Comparison of ENCODE assay signal across 7 cellular contexts in the genomic region with DNA sequence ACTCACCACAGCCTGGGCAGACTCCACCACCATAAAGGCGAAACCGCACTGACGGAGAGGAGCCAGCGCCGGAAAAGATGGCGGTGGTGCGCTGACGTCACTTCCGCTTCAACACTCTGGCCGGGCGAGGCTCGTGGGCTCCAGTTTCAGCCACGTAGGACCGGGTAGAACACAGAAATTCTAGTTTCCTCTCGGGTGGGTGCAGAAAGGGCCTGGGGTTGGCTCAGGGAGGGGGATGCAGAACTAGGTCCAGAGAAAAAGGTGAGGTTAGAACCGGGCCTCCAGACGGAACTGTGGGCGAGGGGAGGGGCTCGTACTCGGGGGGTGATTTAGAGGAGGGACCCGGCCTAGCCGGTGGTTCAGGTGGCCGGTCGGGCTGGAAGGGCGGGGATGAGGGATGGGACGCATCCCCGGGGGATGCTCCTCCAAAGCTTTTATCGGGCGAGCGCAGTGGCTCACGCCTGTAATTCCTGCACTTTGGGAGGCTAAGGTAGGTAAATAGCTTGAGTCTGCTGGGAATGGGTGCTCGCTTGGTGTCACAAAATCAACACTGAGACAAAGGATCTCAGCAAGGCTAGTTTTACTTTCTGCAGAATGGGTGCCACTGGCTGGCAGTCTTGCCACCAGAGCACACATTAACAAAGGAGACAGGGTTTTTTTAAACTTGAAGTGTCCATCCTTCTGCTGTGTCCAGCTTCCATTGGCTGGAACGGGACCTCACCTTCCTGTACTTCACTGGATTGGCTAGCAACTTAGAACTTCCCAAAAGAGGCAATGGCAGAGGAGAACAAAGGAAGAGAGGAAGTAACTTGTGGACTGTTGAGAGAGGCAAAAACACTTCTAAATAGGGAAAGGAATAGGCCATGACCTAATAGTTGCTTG. TPM values are rescaled to one million over a fixed set of nuclear protein-coding genes. Genes with fewer than 3 reads are reported as not detected.
DNase-seq lines count a peak whose midpoint lies in the region; ATAC-seq and TF ChIP-seq lines count a peak whose summit lies in the region.

TSS of gene ZNF561 (minus strand) at position 77 of the 882 bp plus-strand sequence. CDS start 1,776 bp downstream, outside the sequence.

- H4K20me1 ChIP-seq in mammary epithelial cell (ENCODE audit: insufficient read depth, low read length) = no peaks in the 10 kb centered on the region
- peaks cover 3% of the 10 kb centered on the region for H4K20me1 ChIP-seq in smooth muscle cell (ENCODE audit: low read depth)

- WGBS in mammary epithelial cell (ENCODE audit: low coverage, missing lambda C conversion rate) = 6% methylated on average over 16 of the region's 33 CpGs
- under 1% methylated on average over 30 of the region's 33 CpGs for WGBS in smooth muscle cell (ENCODE audit: low lambda C conversion rate)

- TSS peak; percentile 81 for BruUV-seq in mammary epithelial cell (replicated peaks; lab: Mats Ljungman, UMichigan)

- TF ChIP-seq CTCF in WI38 (IDR thresholded peaks at IDR 0.05; ENCODE audit: low read depth, low read length) = no peak
- TF ChIP-seq CTCF in mammary epithelial cell (conservative IDR thresholded peaks at IDR 0.05 in 1 of 2, IDR thresholded peaks at IDR 0.05 in 1 of 2; ENCODE audit: extremely low read depth in 1 of 2, insufficient read depth in 1 of 2, low read depth in 1 of 2, low read length in 2 of 2) = no peak
- TF ChIP-seq CTCF in smooth muscle cell (IDR thresholded peaks at IDR 0.05; ENCODE audit: borderline replicate concordance, insufficient read depth, poor library complexity, severe bottlenecking) = no peak

- peaks cover 8% of the 10 kb centered on the region for H3F3A ChIP-seq in smooth muscle cell (ENCODE audit: low read depth)

- intact Hi-C loops in mammary epithelial cell (cut with micrococcal nuclease) = loop anchor here (1.0 to 10.0 kb wide), 5 partner anchors 35 to 485 kb away; no protein-coding TSS in a partner anchor

- peak within 1 kb of the TSS; percentile 77 for H3K27ac ChIP-seq in mammary epithelial cell (ENCODE audit: insufficient read depth, low read depth, low read length)
- peak within 1 kb of the TSS; percentile 96 for H3K27ac ChIP-seq in smooth muscle cell (ENCODE audit: low read depth)

- H3K4me1 ChIP-seq in mammary epithelial cell (ENCODE audit: insufficient read depth, low read length) = peaks cover 21% of the 10 kb centered on the region
- peaks cover 19% of the 10 kb centered on the region for H3K4me1 ChIP-seq in smooth muscle cell (ENCODE audit: low read depth)

- H3K27me3 ChIP-seq in mammary epithelial cell (ENCODE audit: insufficient read depth, low read length) (no peaks in the 10 kb centered on the region), smooth muscle cell (ENCODE audit: low read depth) (no peaks in the 10 kb centered on the region)

- H3K9me3 ChIP-seq in mammary epithelial cell (replicated peaks; ENCODE audit: insufficient read depth, low read length) = no peaks in the 10 kb centered on the region
- peaks cover 5% of the 10 kb centered on the region for H3K9me3 ChIP-seq in smooth muscle cell (replicated peaks; ENCODE audit: low read depth)

- CTCF ChIA-PET in mammary epithelial cell (lab: Charles Lee; ENCODE audit: low non-redundant PET) = interaction anchor here (0.7 kb wide), 1 partner anchor 337 kb away, joined by 3 read pairs; no protein-coding TSS in a partner anchor

- in situ Hi-C loops in mammary epithelial cell (cut with MboI; ENCODE audit: low sequenced_read_pairs in 2 of 2) = loop anchor here (5.0 to 10.0 kb wide), 2 partner anchors 171 to 173 kb away; no protein-coding TSS in a partner anchor

- peak within 1 kb of the TSS; percentile 96 for H3K4me3 ChIP-seq in WI38 (ENCODE audit: low read depth, low read length)
- H3K4me3 ChIP-seq in mammary epithelial cell (replicated peaks in 1 of 3; ENCODE audit: insufficient read depth in 1 of 3, low read depth in 2 of 3, low read length in 3 of 3) = peak within 1 kb of the TSS; percentile 81 to 93 (median 86)
- H3K4me3 ChIP-seq in smooth muscle cell = peak within 1 kb of the TSS; percentile 88

- dilution Hi-C loops in mammary epithelial cell (cut with HindIII; ENCODE audit: low sequenced_read_pairs) = loop anchor here (5.0 kb wide), 1 partner anchor 176 kb away; no protein-coding TSS in a partner anchor

- H2AFZ ChIP-seq in mammary epithelial cell (ENCODE audit: low read depth, low read length) (peak within 1 kb of the TSS; percentile 94), smooth muscle cell (ENCODE audit: low read depth) (peak within 1 kb of the TSS; percentile 87)

- H3K79me2 ChIP-seq in mammary epithelial cell (ENCODE audit: insufficient read depth, low read length) = peaks cover 44% of the 10 kb centered on the region
- peaks cover 50% of the 10 kb centered on the region for H3K79me2 ChIP-seq in smooth muscle cell (ENCODE audit: low read depth)

- ATAC-seq in GM18520 (IDR thresholded peaks at IDR 0.05; ENCODE audit: unreplicated experiment) (peak; percentile 54), HG03103 (IDR thresholded peaks at IDR 0.05; ENCODE audit: low read depth, unreplicated experiment) (peak; percentile 68)

- H3K9ac ChIP-seq in mammary epithelial cell (ENCODE audit: insufficient read depth, low read length) (peak within 1 kb of the TSS; percentile 82), smooth muscle cell (ENCODE audit: low read depth) (peak within 1 kb of the TSS; percentile 89)

- DNase-seq in NCI-H2196 treated with DMSO at 0.1 percent for 48 hours (lab: John Stamatoyannopoulos, UW; ENCODE audit: unreplicated experiment) (peak; percentile 58), mammary epithelial cell (peak; percentile 90), iPS-NIHi7 (ENCODE audit: extremely low spot score) (peak; percentile 89), smooth muscle cell (lab: John Stamatoyannopoulos, UW; ENCODE audit: unreplicated experiment) (peak; percentile 61)

- peak within 1 kb of the TSS; percentile 70 for H3K4me2 ChIP-seq in mammary epithelial cell (ENCODE audit: insufficient read depth, low read depth, low read length)
- H3K4me2 ChIP-seq in smooth muscle cell = peak within 1 kb of the TSS; percentile 91

- peaks cover 19% of the 10 kb centered on the region for H3K36me3 ChIP-seq in mammary epithelial cell (ENCODE audit: insufficient read depth, low read length)
- H3K36me3 ChIP-seq in smooth muscle cell (ENCODE audit: low read depth) = peaks cover 17% of the 10 kb centered on the region

RNA-seq across cellular contexts. Expression of gene ZNF561, which starts in this region (rescaled TPM):
- 10 to 100 TPM; 62.6 to 78.3 TPM for total RNA-seq in mammary epithelial cell
- polyA plus RNA-seq in mammary epithelial cell = 37.0 TPM
- 118 TPM for polyA minus RNA-seq in mammary epithelial cell
- total RNA-seq in smooth muscle cell = 59.3 and 64.2 TPM in 2 replicates
- 27.1 and 30.5 TPM in 2 replicates for polyA plus RNA-seq in smooth muscle cell

Comparison
In these comparisons a context has a peak if more than half of its experiments do, and no peak if none do; other contexts are left out.
1. Peak in every context shown above with its lines: DNase-seq, ATAC-seq, H3K4me3 ChIP-seq and H3K27ac ChIP-seq.